ENCODE assay signal across 18 cellular contexts in the genomic region with DNA sequence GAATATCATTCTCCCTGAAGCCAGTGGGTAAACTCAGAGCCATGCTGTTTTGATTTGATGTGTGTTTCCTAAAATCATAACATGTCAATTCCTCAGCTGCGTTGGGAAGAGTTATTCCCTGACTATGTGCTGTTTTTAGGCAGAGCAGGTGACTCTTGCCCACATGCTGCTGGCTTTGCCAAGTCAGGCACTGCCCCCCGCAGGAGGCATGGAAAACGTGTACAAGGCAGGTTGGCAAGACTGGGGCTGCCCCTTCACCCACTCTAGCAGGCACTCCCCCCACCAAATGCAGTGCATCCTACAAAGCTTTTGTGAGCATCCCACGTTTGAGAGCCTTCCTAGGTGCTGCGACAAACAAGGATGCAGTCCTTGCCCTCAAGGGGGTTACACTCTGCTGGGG. TPM values are rescaled to one million over a fixed set of nuclear protein-coding genes. Genes with fewer than 3 reads are reported as not detected.
A peak's percentile ranks its signal among the peaks of the same experiment; 100 is the strongest.
DNase-seq lines count a peak whose midpoint lies in the region; ATAC-seq, FAIRE-seq and TF ChIP-seq lines count a peak whose summit lies in the region.
"Had no signal": no experiment of that assay in that cellular context is flagged by ENCODE, and none has a peak within 500 bp of the region (broad histone marks: within the 10 kb centered on the region; RNA-seq: fewer than 3 reads in every experiment).

No MANE protein-coding gene starts in this region.

- H3K4me1 Mint-ChIP-seq in Calu3 (ENCODE audit: low read depth, unreplicated experiment), result no peaks in the 10 kb centered on the region

- H2AFZ ChIP-seq in MM.1S (ENCODE audit: low read length), result no peak overlapping the region

- H3K27me3 ChIP-seq in MM.1S (replicated peaks; ENCODE audit: insufficient read depth, low read length) (no peaks in the 10 kb centered on the region), brain microvascular endothelial cell (replicated peaks) (no peaks in the 10 kb centered on the region), body of pancreas (no peaks in the 10 kb centered on the region)
- H3K27me3 ChIP-seq: SJSA1, testis had no signal

- H3K36me3 ChIP-seq in MM.1S (replicated peaks; ENCODE audit: insufficient read depth, low read length), result no peaks in the 10 kb centered on the region
- no peaks in the 10 kb centered on the region for H3K36me3 ChIP-seq in brain microvascular endothelial cell (replicated peaks)
- no peaks in the 10 kb centered on the region for H3K36me3 ChIP-seq in body of pancreas (replicated peaks in 1 of 2; ENCODE audit: insufficient read depth in 1 of 2, low read depth in 2 of 2)

- no peak for TF ChIP-seq POLR2A in body of pancreas (IDR thresholded peaks at IDR 0.05)

- no peaks in the 10 kb centered on the region for H3K9me2 ChIP-seq in MM.1S (replicated peaks; ENCODE audit: insufficient read depth, low read length)

- intact Hi-C loops in body of pancreas (cut with DNase I), result no loop called here
- intact Hi-C loops in Calu3 (cut with micrococcal nuclease; ENCODE audit: unreplicated experiment), result no loop called here

- H3K9me3 ChIP-seq in MM.1S (replicated peaks; ENCODE audit: insufficient read depth, low read length), result no peaks in the 10 kb centered on the region
- H3K9me3 ChIP-seq in body of pancreas, result no peaks in the 10 kb centered on the region
- H3K9me3 ChIP-seq: mucosa of descending colon, SJSA1, testis had no signal

- H3K4me3 ChIP-seq in MM.1S (ENCODE audit: low read length), result no peak overlapping the region
- no peak overlapping the region for H3K4me3 ChIP-seq in brain microvascular endothelial cell (ENCODE audit: low read depth, low read length)
- no peak overlapping the region for H3K4me3 ChIP-seq in body of pancreas
- H3K4me3 ChIP-seq: mucosa of descending colon, SJSA1, testis had no signal

- no TSS peak for BruUV-seq in Calu3 (replicated peaks; lab: Mats Ljungman, UMichigan)

- no peak overlapping the region for H3K9ac ChIP-seq in MM.1S (ENCODE audit: low read length)

- in situ Hi-C loops in brain microvascular endothelial cell (cut with HindIII; ENCODE audit: low pct_ligation_motif_present, low sequenced_read_pairs), result no loop called here

- H3K4me3 Mint-ChIP-seq in Calu3 (ENCODE audit: low read depth, unreplicated experiment), result no peak overlapping the region
- H3K4me3 Mint-ChIP-seq: activated T-cell treated with anti-CD3 and anti-CD28 coated beads, Interleukin-2, amount 50 U/mL, for 72 hours had no signal

- no peak for ATAC-seq in body of pancreas
- ATAC-seq: activated T-cell treated with anti-CD3 and anti-CD28 coated beads, Interleukin-2, amount 50 U/mL, for 72 hours; mucosa of descending colon had no signal

- H3K4me1 ChIP-seq in MM.1S (ENCODE audit: low read length) (no peaks in the 10 kb centered on the region), body of pancreas (no peaks in the 10 kb centered on the region)
- H3K4me1 ChIP-seq: testis had no signal

- H3K36me3 Mint-ChIP-seq in Calu3 (ENCODE audit: insufficient read depth, unreplicated experiment), result no peaks in the 10 kb centered on the region

- FAIRE-seq in GM19239 (lab: Jason Lieb, UNC), result no peak

- no peak overlapping the region for H3K27ac Mint-ChIP-seq in Calu3 (ENCODE audit: unreplicated experiment)
- H3K27ac Mint-ChIP-seq: activated T-cell treated with anti-CD3 and anti-CD28 coated beads, Interleukin-2, amount 50 U/mL, for 72 hours had no signal

- H4K20me1 ChIP-seq in MM.1S (ENCODE audit: insufficient read depth, low read length), result no peaks in the 10 kb centered on the region

- H3F3A ChIP-seq in MM.1S (ENCODE audit: insufficient read depth, low read length), result no peaks in the 10 kb centered on the region

- H3K27ac ChIP-seq in MM.1S (ENCODE audit: low read length) (no peak overlapping the region), brain microvascular endothelial cell (no peak overlapping the region), body of pancreas (no peak overlapping the region)
- H3K27ac ChIP-seq: SJSA1, testis had no signal

- 85 to 86% methylated on average over 4 to 5 of the region's 5 CpGs for WGBS in body of pancreas, 2 donors

- TF ChIP-seq CTCF in MM.1S (IDR thresholded peaks at IDR 0.05; ENCODE audit: low read length) (peak; percentile 15; the same call in 1 of the 2 replicates), brain microvascular endothelial cell (IDR thresholded peaks at IDR 0.05; ENCODE audit: low read depth, low read length, missing control alignments) (peak; percentile 30), body of pancreas (IDR thresholded peaks at IDR 0.05) (no peak), Calu3 (IDR thresholded peaks at IDR 0.05; ENCODE audit: unreplicated experiment) (no peak)

- H3K27me3 Mint-ChIP-seq in Calu3 (ENCODE audit: unreplicated experiment), result no peaks in the 10 kb centered on the region

- H3K4me2 ChIP-seq in MM.1S (ENCODE audit: low read depth, low read length), result no peak overlapping the region

- peak; percentile 14 for DNase-seq in stimulated activated CD4-positive, alpha-beta T cell treated with anti-CD3 and anti-CD28 coated beads, Interleukin-15, amount 100 ng/mL, for 24 hours
- no peak for DNase-seq in stimulated activated CD4-positive, alpha-beta T cell treated with anti-CD3 and anti-CD28 coated beads, Interleukin-4, amount 100 ng/mL, for 1 hour
- peak; percentile 15 for DNase-seq in MM.1S
- DNase-seq in brain microvascular endothelial cell, result no peak
- DNase-seq in GM19239 (ENCODE audit: insufficient read length, low spot score), result no peak
- no peak for DNase-seq in NCI-H1436 (lab: John Stamatoyannopoulos, UW)
- DNase-seq in body of pancreas, result no peak
- DNase-seq in Calu3, result no peak
- DNase-seq: activated CD4-positive, alpha-beta T cell treated with anti-CD3 and anti-CD28 coated beads, Interleukin-2, amount 50 U/mL, for 4 hours; activated T-cell treated with anti-CD3 and anti-CD28 coated beads, Interleukin-2, amount 50 U/mL, for 72 hours; DMS53; mucosa of descending colon; NCI-H2227 treated with DMSO at 0.1 percent for 48 hours; occipital lobe; stimulated activated CD4-positive, alpha-beta T cell treated with anti-CD3 and anti-CD28 coated beads, Interleukin-4, amount 100 ng/mL, for 4 hours; T1000; testis had no signal

- H3K79me2 ChIP-seq in MM.1S (ENCODE audit: low read length), result no peaks in the 10 kb centered on the region

- CTCF ChIA-PET in Calu3 (lab: Charles Lee), result no interaction called here

- H3K9me3 Mint-ChIP-seq in Calu3 (ENCODE audit: low read depth, unreplicated experiment), result no peaks in the 10 kb centered on the region
- H3K9me3 Mint-ChIP-seq: activated T-cell treated with anti-CD3 and anti-CD28 coated beads, Interleukin-2, amount 50 U/mL, for 72 hours had no signal

RNA-seq across cellular contexts. Expression of a gene that starts 38.3 kb away (rescaled TPM):
- total RNA-seq in body of pancreas (10 to 100 TPM; 21.8 to 23.3 TPM), Calu3 (2022) (66.5 and 74.7 TPM in 2 replicates)

RNA-seq across cellular contexts. Expression of a gene that starts 45.2 kb away (rescaled TPM):
- not detected for total RNA-seq in body of pancreas
- not detected in 2 replicates for total RNA-seq in Calu3 (2022)
- total RNA-seq: SJSA1 had no signal

RNA-seq across cellular contexts. Expression of a gene that starts 58.3 kb away (rescaled TPM):
- 10 to 100 TPM; 14.3 to 25.7 TPM for total RNA-seq in body of pancreas
- 8.4 and 13.5 TPM in 2 replicates for total RNA-seq in Calu3 (2022)

Comparison
In these comparisons a context has a peak if more than half of its experiments do, and no peak if none do; other contexts are left out.
1. DNase-seq: peak in stimulated activated CD4-positive, alpha-beta T cell treated with anti-CD3 and anti-CD28 coated beads, Interleukin-15, amount 100 ng/mL, for 24 hours (single experiment) and MM.1S (single experiment); none in stimulated activated CD4-positive, alpha-beta T cell treated with anti-CD3 and anti-CD28 coated beads, Interleukin-4, amount 100 ng/mL, for 1 hour (single experiment), brain microvascular endothelial cell (single experiment), GM19239 (single experiment), NCI-H1436 (single experiment), body of pancreas (0 of 4) and Calu3 (single experiment).
2. CTCF ChIP-seq: peak in MM.1S (single experiment) and brain microvascular endothelial cell (single experiment); none in body of pancreas (0 of 7) and Calu3 (single experiment).